23 cellular contexts compared by ENCODE assay signal in the genomic region with DNA sequence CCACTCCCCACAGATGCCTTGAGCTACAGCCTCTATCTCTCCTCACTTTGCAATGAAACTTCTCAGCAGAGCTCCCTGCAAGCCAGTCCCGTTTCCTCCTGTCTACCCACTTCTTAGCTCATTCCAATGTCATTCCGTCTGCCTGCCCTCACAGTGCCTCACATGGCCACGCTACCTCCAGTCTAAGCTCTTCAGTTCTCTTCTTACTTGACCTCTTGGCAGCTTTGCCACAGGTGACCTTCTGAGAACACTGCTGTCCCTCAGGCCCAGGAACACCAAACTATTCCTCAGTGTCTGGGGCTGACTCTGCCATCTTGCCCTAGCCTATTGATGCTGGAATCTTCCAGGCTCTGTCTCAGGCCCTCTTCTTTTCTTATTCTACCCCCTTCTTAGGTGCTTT.
A peak's percentile ranks its signal among the peaks of the same experiment; 100 is the strongest.
DNase-seq lines count a peak whose midpoint lies in the region; ATAC-seq, FAIRE-seq and TF ChIP-seq lines count a peak whose summit lies in the region.
"Had no signal": no experiment of that assay in that cellular context is flagged by ENCODE, and none has a peak within 500 bp of the region (broad histone marks: within the 10 kb centered on the region; RNA-seq: fewer than 3 reads in every experiment).

No MANE protein-coding gene starts in this region.

- TF ChIP-seq CTCF in HepG2 (CRISPR knock-in tag; IDR thresholded peaks at IDR 0.05): no peak
- no peak for TF ChIP-seq CTCF in right lobe of liver (IDR thresholded peaks at IDR 0.05)
- no peak for TF ChIP-seq CTCF in H1 (IDR thresholded peaks at IDR 0.05; ENCODE audit: control extremely low read depth in 1 of 3, insufficient read depth in 1 of 3, low read depth in 1 of 3, low read length in 3 of 3)
- no peak for TF ChIP-seq CTCF in smooth muscle cell (IDR thresholded peaks at IDR 0.05; ENCODE audit: borderline replicate concordance, insufficient read depth, poor library complexity, severe bottlenecking)
- TF ChIP-seq CTCF in MCF 10A (IDR thresholded peaks at IDR 0.05; ENCODE audit: unreplicated experiment): no peak

- peak overlapping the region; percentile 14 for H3K4ac ChIP-seq in H1 (replicated peaks; ENCODE audit: insufficient read length, low read depth, low read length)

- no peak overlapping the region for H3K27ac ChIP-seq in HepG2 (ENCODE audit: extremely low read length, insufficient read depth, low read length)
- H3K27ac ChIP-seq in right lobe of liver: no peak overlapping the region
- H3K27ac ChIP-seq in H1 (ENCODE audit: low read depth, low read length): no peak overlapping the region
- no peak overlapping the region for H3K27ac ChIP-seq in smooth muscle cell (ENCODE audit: low read depth)
- H3K27ac ChIP-seq: 22Rv1; A549; BLaER1 treated with 17β-estradiol and CSF1 and Interleukin-3, amounts not matched to agents 10 nM and 100 nM; C4-2B had no signal

- H3K9ac ChIP-seq in HepG2 (ENCODE audit: insufficient read depth, low read depth, low read length) (no peak overlapping the region), H1 (replicated peaks in 1 of 4; ENCODE audit: extremely low read depth in 1 of 4, low read depth in 3 of 4, low read length in 3 of 4) (no peak overlapping the region), smooth muscle cell (ENCODE audit: low read depth) (no peak overlapping the region)
- H3K9ac ChIP-seq: BLaER1 treated with 17β-estradiol and CSF1 and Interleukin-3, amounts not matched to agents 10 nM and 100 nM had no signal

- no peaks in the 10 kb centered on the region for H3F3A ChIP-seq in smooth muscle cell (ENCODE audit: low read depth)

- no peak overlapping the region for H2BK120ac ChIP-seq in H1 (replicated peaks; ENCODE audit: low read depth, low read length)

- H2BK5ac ChIP-seq in H1 (ENCODE audit: low read depth, low read length): no peak overlapping the region

- H4K8ac ChIP-seq in H1 (ENCODE audit: extremely low read depth, insufficient read depth, low read length): no peak overlapping the region

- H4K91ac ChIP-seq in H1 (replicated peaks; ENCODE audit: insufficient read length, low read length): peak overlapping the region; percentile 40

- H3K4me1 Mint-ChIP-seq in MCF 10A (ENCODE audit: insufficient read depth, unreplicated experiment): peaks cover 10% of the 10 kb centered on the region
- H3K4me1 Mint-ChIP-seq: B cell had no signal

- no peak overlapping the region for H3K18ac ChIP-seq in H1 (ENCODE audit: extremely low read depth, low read length)

- no peak overlapping the region for H3K4me2 ChIP-seq in HepG2 (ENCODE audit: low read depth, low read length)
- no peak overlapping the region for H3K4me2 ChIP-seq in H1 (ENCODE audit: insufficient read depth in 1 of 2, low read depth in 2 of 2, low read length in 2 of 2)
- H3K4me2 ChIP-seq in smooth muscle cell: no peak overlapping the region
- H3K4me2 ChIP-seq: A549; BLaER1 treated with 17β-estradiol and CSF1 and Interleukin-3, amounts not matched to agents 10 nM and 100 nM had no signal

- peaks cover 5 to 26% of the 10 kb centered on the region in 2 experiments; a peak in 3 of 5 replicates for H3K27me3 ChIP-seq in HepG2 (ENCODE audit: control insufficient read depth in 1 of 2, insufficient read depth in 2 of 2, low read length in 2 of 2)
- no peaks in the 10 kb centered on the region for H3K27me3 ChIP-seq in right lobe of liver
- H3K27me3 ChIP-seq in H1 (replicated peaks in 1 of 4; ENCODE audit: control insufficient read depth in 3 of 4, extremely low read depth in 1 of 4, insufficient read depth in 3 of 4, low read length in 3 of 4): no peaks in the 10 kb centered on the region
- no peaks in the 10 kb centered on the region for H3K27me3 ChIP-seq in smooth muscle cell (ENCODE audit: low read depth)
- H3K27me3 ChIP-seq: BLaER1 treated with 17β-estradiol and CSF1 and Interleukin-3, amounts not matched to agents 10 nM and 100 nM had no signal

- H3K4me1 ChIP-seq in HepG2 (ENCODE audit: insufficient read depth, low read length): no peaks in the 10 kb centered on the region
- H3K4me1 ChIP-seq in right lobe of liver: no peaks in the 10 kb centered on the region
- peaks cover 0 to 9% (median 6%) of the 10 kb centered on the region in 4 experiments; a peak in 5 of 7 replicates for H3K4me1 ChIP-seq in H1 (replicated peaks in 1 of 4; ENCODE audit: control insufficient read depth in 3 of 4, insufficient read depth in 4 of 4, low read length in 3 of 4)
- peaks cover 8% of the 10 kb centered on the region for H3K4me1 ChIP-seq in smooth muscle cell (ENCODE audit: low read depth)
- H3K4me1 ChIP-seq: BLaER1 treated with 17β-estradiol and CSF1 and Interleukin-3, amounts not matched to agents 10 nM and 100 nM had no signal

- H3K9me3 ChIP-seq in HepG2 (ENCODE audit: low read length) (no peaks in the 10 kb centered on the region), right lobe of liver (no peaks in the 10 kb centered on the region), H1 (ENCODE audit: insufficient read depth in 2 of 2, low read depth in 1 of 2, low read length in 1 of 2) (no peaks in the 10 kb centered on the region), smooth muscle cell (replicated peaks; ENCODE audit: low read depth) (no peaks in the 10 kb centered on the region)
- H3K9me3 ChIP-seq: A549; BLaER1 treated with 17β-estradiol and CSF1 and Interleukin-3, amounts not matched to agents 10 nM and 100 nM; Caco-2 had no signal

- intact Hi-C loops in HepG2 (cut with micrococcal nuclease; ENCODE audit: unreplicated experiment): no loop called here
- intact Hi-C loops in right lobe of liver (cut with DNase I): loop anchor here in 1 of 2 donors (10.0 kb wide), 3 partner anchors 264 to 484 kb away; no protein-coding TSS in a partner anchor
- intact Hi-C loops in MCF 10A (cut with micrococcal nuclease): no loop called here

- no peaks in the 10 kb centered on the region for H3K79me1 ChIP-seq in H1 (ENCODE audit: low read depth, low read length)

- WGBS in HepG2 (ENCODE audit: low lambda C conversion rate): 6% methylated on average over 3 of the region's 3 CpGs
- WGBS in right lobe of liver (ENCODE audit: insufficient coverage, low coverage, low lambda C conversion rate, missing lambda C conversion rate): 79% methylated on average over 3 of the region's 3 CpGs
- WGBS in H1 (ENCODE audit: extremely low coverage in 1 of 2, insufficient coverage in 1 of 2, insufficient read length in 1 of 2, insufficient replicate concordance in 2 of 2, low coverage in 1 of 2, low lambda C conversion rate in 2 of 2, missing lambda C conversion rate in 1 of 2), 2 experiments: 89% methylated on average over 3 of the region's 3 CpGs; no CpG with 5 or more reads in 1 of the 2 experiments
- WGBS in smooth muscle cell (ENCODE audit: low lambda C conversion rate): 69% methylated on average over 3 of the region's 3 CpGs

- ATAC-seq in HepG2 (no peak), right lobe of liver (no peak), GM21423 (IDR thresholded peaks at IDR 0.05; ENCODE audit: unreplicated experiment) (no peak)
- ATAC-seq: A549; CD8-positive, alpha-beta T cell had no signal

- peaks cover 5% of the 10 kb centered on the region for H3K36me3 Mint-ChIP-seq in MCF 10A (ENCODE audit: insufficient read depth, unreplicated experiment)
- H3K36me3 Mint-ChIP-seq: CD8-positive, alpha-beta T cell had no signal

- H3K79me2 ChIP-seq in HepG2 (ENCODE audit: insufficient read depth, low read length) (no peaks in the 10 kb centered on the region), H1 (ENCODE audit: control insufficient read depth in 1 of 2, insufficient read depth in 2 of 2, low read length in 2 of 2) (no peaks in the 10 kb centered on the region), smooth muscle cell (ENCODE audit: low read depth) (no peaks in the 10 kb centered on the region)

- no peak overlapping the region for H4K5ac ChIP-seq in H1 (ENCODE audit: insufficient read length, low read depth, low read length)

- H3K9me3 Mint-ChIP-seq in MCF 10A (ENCODE audit: unreplicated experiment): no peaks in the 10 kb centered on the region
- H3K9me3 Mint-ChIP-seq: CD4-positive, alpha-beta T cell; CD8-positive, alpha-beta T cell had no signal

- no peak overlapping the region for H2BK12ac ChIP-seq in H1 (ENCODE audit: low read depth, low read length)

- no TSS peak for BruUV-seq in HepG2 (replicated peaks; lab: Mats Ljungman, UMichigan)
- BruUV-seq in MCF 10A (replicated peaks; lab: Mats Ljungman, UMichigan): no TSS peak

- no peak overlapping the region for H3K27ac Mint-ChIP-seq in MCF 10A (ENCODE audit: low read depth, unreplicated experiment)
- H3K27ac Mint-ChIP-seq: B cell; CD4-positive, alpha-beta T cell; CD8-positive, alpha-beta T cell had no signal

- H3K23me2 ChIP-seq in H1 (ENCODE audit: low read depth, low read length): no peaks in the 10 kb centered on the region

- no peak overlapping the region for H2BK15ac ChIP-seq in H1 (ENCODE audit: low read length)

- no peaks in the 10 kb centered on the region for H3K27me3 Mint-ChIP-seq in MCF 10A (ENCODE audit: insufficient read depth, unreplicated experiment)
- H3K27me3 Mint-ChIP-seq: CD4-positive, alpha-beta T cell had no signal

- TF ChIP-seq EP300 in HepG2 (IDR thresholded peaks at IDR 0.05; ENCODE audit: low read depth in 2 of 2, low read length in 2 of 2): no peak
- no peak for TF ChIP-seq EP300 in HepG2 (CRISPR knock-in tag; IDR thresholded peaks at IDR 0.05; ENCODE audit: borderline replicate concordance)
- TF ChIP-seq EP300 in H1 (IDR thresholded peaks at IDR 0.05; ENCODE audit: borderline replicate concordance in 1 of 2, low read depth in 2 of 2, low read length in 2 of 2): no peak

- H3K23ac ChIP-seq in H1 (ENCODE audit: insufficient read length): no peak overlapping the region

- H4K20me1 ChIP-seq in HepG2 (ENCODE audit: insufficient read depth, low read length): no peaks in the 10 kb centered on the region
- H4K20me1 ChIP-seq in H1 (replicated peaks in 1 of 2; ENCODE audit: control insufficient read depth in 1 of 2, insufficient read depth in 2 of 2, low read length in 2 of 2): no peaks in the 10 kb centered on the region
- H4K20me1 ChIP-seq in smooth muscle cell (ENCODE audit: low read depth): no peaks in the 10 kb centered on the region
- H4K20me1 ChIP-seq: BLaER1 treated with 17β-estradiol and CSF1 and Interleukin-3, amounts not matched to agents 10 nM and 100 nM had no signal

- CTCF ChIA-PET in HepG2 (lab: Yijun Ruan, JAX; ENCODE audit: low intra/inter-chr PET ratio, low total read pairs) (interaction anchor here (4.7 to 4.8 kb wide), 2 partner anchors 258 to 387 kb away, joined by 63 to 73 read pairs; no protein-coding TSS in a partner anchor), H1 (lab: Charles Lee; ENCODE audit: partially characterized antibody) (interaction anchor here (0.5 to 6.8 kb wide), 41 partner anchors 9 to 646 kb away, joined by 3 to 88 read pairs (median 4); no protein-coding TSS in a partner anchor), MCF 10A (lab: Yijun Ruan, JAX) (interaction anchor here (0.6 to 18.2 kb wide), 31 partner anchors 8 to 658 kb away, joined by 3 to 408 read pairs (median 6); no protein-coding TSS in a partner anchor)

- H2AK5ac ChIP-seq in H1 (ENCODE audit: low read depth, low read length): no peak overlapping the region; the same call in 1 of the 2 replicates

- H3K4me3 ChIP-seq in HepG2 (replicated peaks in 1 of 3; ENCODE audit: insufficient read depth in 1 of 3, low read depth in 2 of 3, low read length in 3 of 3) (no peak overlapping the region), right lobe of liver (no peak overlapping the region), H1 (ENCODE audit: extremely low read depth in 1 of 4, insufficient read depth in 2 of 4, low read depth in 3 of 4, low read length in 4 of 4) (no peak overlapping the region), smooth muscle cell (no peak overlapping the region)
- H3K4me3 ChIP-seq: A549; BLaER1 treated with 17β-estradiol and CSF1 and Interleukin-3, amounts not matched to agents 10 nM and 100 nM had no signal

- H3K56ac ChIP-seq in H1 (replicated peaks; ENCODE audit: insufficient read length, low read depth, low read length): no peak overlapping the region

- no peaks in the 10 kb centered on the region for H3K36me3 ChIP-seq in HepG2 (replicated peaks in 1 of 2; ENCODE audit: control insufficient read depth in 1 of 2, insufficient read depth in 2 of 2, low read length in 2 of 2)
- no peaks in the 10 kb centered on the region for H3K36me3 ChIP-seq in right lobe of liver
- no peaks in the 10 kb centered on the region for H3K36me3 ChIP-seq in H1 (ENCODE audit: control insufficient read depth in 2 of 4, insufficient read depth in 4 of 4, low read length in 3 of 4)
- no peaks in the 10 kb centered on the region for H3K36me3 ChIP-seq in smooth muscle cell (ENCODE audit: low read depth)
- H3K36me3 ChIP-seq: BLaER1 treated with 17β-estradiol and CSF1 and Interleukin-3, amounts not matched to agents 10 nM and 100 nM had no signal

- TF ChIP-seq RAD21 in HepG2 (CRISPR knock-in tag; IDR thresholded peaks at IDR 0.05): no peak
- no peak for TF ChIP-seq RAD21 in H1 (IDR thresholded peaks at IDR 0.05 in 1 of 2, conservative IDR thresholded peaks at IDR 0.05 in 1 of 2; ENCODE audit: low read depth in 2 of 2, low read length in 2 of 2)

- H3K14ac ChIP-seq in H1 (ENCODE audit: insufficient read length): no peak overlapping the region

- no peak for TF ChIP-seq POLR2A in HepG2 (IDR thresholded peaks at IDR 0.05; ENCODE audit: insufficient read depth in 1 of 2, low read depth in 2 of 2, low read length in 2 of 2)
- no peak for TF ChIP-seq POLR2A in right lobe of liver (IDR thresholded peaks at IDR 0.05)
- no peak for TF ChIP-seq POLR2A in H1 (IDR thresholded peaks at IDR 0.05; ENCODE audit: control extremely low read depth in 1 of 2, low read depth in 2 of 2, low read length in 2 of 2)

- no peak overlapping the region for H3K4me3 Mint-ChIP-seq in MCF 10A (ENCODE audit: unreplicated experiment)
- H3K4me3 Mint-ChIP-seq: B cell; CD4-positive, alpha-beta T cell; CD8-positive, alpha-beta T cell had no signal

- in situ Hi-C loops in HepG2 (cut with HindIII; ENCODE audit: extremely low pct_ligation_motif_present, low pct_unique_long_range_greater_than_20kb): no loop called here

- no peak overlapping the region for H2BK20ac ChIP-seq in H1 (ENCODE audit: low read length)

- H2AFZ ChIP-seq in HepG2 (ENCODE audit: low read length) (no peak overlapping the region), H1 (ENCODE audit: low read length) (no peak overlapping the region), smooth muscle cell (ENCODE audit: low read depth) (peak overlapping the region; percentile 19)

- DNase-seq in HepG2 (ENCODE audit: low spot score) (no peak), right lobe of liver (no peak), H1 (ENCODE audit: low read depth in 1 of 2, low spot score in 2 of 2) (no peak), smooth muscle cell (lab: John Stamatoyannopoulos, UW; ENCODE audit: unreplicated experiment) (no peak), MCF 10A (ENCODE audit: unreplicated experiment) (no peak)
- DNase-seq in activated CD4-positive, alpha-beta T cell treated with anti-CD3 and anti-CD28 coated beads for 1 hour: no peak
- DNase-seq: AML-193; Caco-2; Calu3; CD4-positive, alpha-beta T cell; CD8-positive, alpha-beta T cell; DMS79 treated with DMSO at 0.1 percent for 48 hours; GF-D8 had no signal

- no peak for FAIRE-seq in HepG2 (lab: Jason Lieb, UNC)
- FAIRE-seq in H1 (lab: Jason Lieb, UNC): no peak
- FAIRE-seq: A549, D721Med, G401.6, GM12892, GM18507 had no signal

- POLR2A ChIA-PET in HepG2 (lab: Yijun Ruan, JAX) (interaction anchor here (1.2 kb wide), 1 partner anchor 258 kb away, joined by 4 read pairs; no protein-coding TSS in a partner anchor), H1 (lab: Charles Lee; ENCODE audit: partially characterized antibody) (no interaction called here), MCF 10A (lab: Yijun Ruan, JAX) (interaction anchor here (0.6 kb wide), 1 partner anchor 460 kb away, joined by 3 read pairs; no protein-coding TSS in a partner anchor)
